In the genomic region with DNA sequence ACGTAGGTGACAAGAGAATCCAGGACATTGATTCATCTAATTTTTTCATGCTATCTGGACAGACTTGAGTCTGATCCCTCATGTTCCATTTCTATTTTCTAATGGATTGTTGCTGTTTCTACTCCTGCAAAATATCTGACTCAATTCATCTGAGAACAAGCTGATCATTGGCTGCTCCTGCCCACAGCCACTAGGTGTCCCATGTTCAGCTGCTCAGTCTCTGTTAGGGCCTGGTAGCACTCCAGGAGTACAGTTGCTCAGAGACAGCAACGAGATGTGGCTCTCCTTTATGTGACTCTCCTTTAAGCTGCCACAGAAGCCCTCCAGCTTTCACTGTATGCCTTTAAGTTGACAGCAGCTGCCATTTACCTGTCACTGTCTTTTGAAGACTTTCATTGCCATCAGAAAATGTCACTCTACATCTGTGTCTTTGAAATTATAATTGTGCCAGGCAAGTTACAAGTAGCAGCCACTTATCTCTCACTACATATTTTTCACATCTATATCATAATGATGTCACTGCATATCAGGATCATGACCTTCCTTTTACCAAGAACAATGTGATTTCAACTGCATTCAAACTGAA, we compare ENCODE assay signal across 10 cellular contexts.
DNase-seq lines count a peak whose midpoint lies in the region; ATAC-seq and TF ChIP-seq lines count a peak whose summit lies in the region.
"Had no signal": no experiment of that assay in that cellular context is flagged by ENCODE, and none has a peak within 500 bp of the region (broad histone marks: within the 10 kb centered on the region; RNA-seq: fewer than 3 reads in every experiment).

No MANE protein-coding gene starts in this region.

- peak overlapping the region; percentile 74; the same call in 1 of the 2 replicates for H2AFZ ChIP-seq in OCI-LY3 (ENCODE audit: low read depth, low read length)
- H2AFZ ChIP-seq in smooth muscle cell (ENCODE audit: low read depth) = no peak overlapping the region

- H3K4me2 ChIP-seq in OCI-LY3 (ENCODE audit: low read length) (no peak overlapping the region), smooth muscle cell (no peak overlapping the region)

- no peaks in the 10 kb centered on the region for H3K9me3 ChIP-seq in OCI-LY3 (ENCODE audit: insufficient read depth, low read length)
- no peaks in the 10 kb centered on the region for H3K9me3 ChIP-seq in smooth muscle cell (replicated peaks; ENCODE audit: low read depth)

- H3K27ac ChIP-seq in OCI-LY3 (ENCODE audit: low read length) = no peak overlapping the region
- H3K27ac ChIP-seq in smooth muscle cell (ENCODE audit: low read depth) = no peak overlapping the region

- no peaks in the 10 kb centered on the region for H3F3A ChIP-seq in smooth muscle cell (ENCODE audit: low read depth)

- H3K4me1 ChIP-seq in OCI-LY3 (ENCODE audit: low read length) (0 out of 2 replicates have a peak, but pooled peaks cover 4% of the 10 kb centered on the region), smooth muscle cell (ENCODE audit: low read depth) (peaks cover 6% of the 10 kb centered on the region)

- TF ChIP-seq CTCF in OCI-LY3 (IDR thresholded peaks at IDR 0.05; ENCODE audit: low read depth, low read length) (peak; percentile 65), epithelial cell of esophagus (IDR thresholded peaks at IDR 0.05; ENCODE audit: insufficient read depth, low read depth, low read length, missing control alignments) (peak; percentile 76), smooth muscle cell (IDR thresholded peaks at IDR 0.05; ENCODE audit: borderline replicate concordance, insufficient read depth, poor library complexity, severe bottlenecking) (peak; percentile 39)

- DNase-seq in NCI-H748 (lab: John Stamatoyannopoulos, UW; ENCODE audit: unreplicated experiment) (peak; percentile 28), NCI-H748 treated with DMSO at 0.1 percent for 48 hours (lab: John Stamatoyannopoulos, UW) (no peak), epithelial cell of esophagus (ENCODE audit: low read depth) (peak; percentile 54), smooth muscle cell (lab: John Stamatoyannopoulos, UW; ENCODE audit: unreplicated experiment) (no peak)
- DNase-seq: activated CD4-positive, alpha-beta T cell treated with anti-CD3 and anti-CD28 coated beads, Interleukin-2, amount 10 ng/mL, durations not matched to agents 24 days and 14 days; naive B cell had no signal

- H3K36me3 ChIP-seq in OCI-LY3 (replicated peaks; ENCODE audit: low read depth, low read length) = no peaks in the 10 kb centered on the region
- H3K36me3 ChIP-seq in smooth muscle cell (ENCODE audit: low read depth) = no peaks in the 10 kb centered on the region

- H4K20me1 ChIP-seq in OCI-LY3 (ENCODE audit: insufficient read depth, low read length) = no peaks in the 10 kb centered on the region
- H4K20me1 ChIP-seq in smooth muscle cell (ENCODE audit: low read depth) = no peaks in the 10 kb centered on the region

- H3K9ac ChIP-seq in OCI-LY3 (ENCODE audit: low read length) = no peak overlapping the region
- no peak overlapping the region for H3K9ac ChIP-seq in smooth muscle cell (ENCODE audit: low read depth)

- no peak for ATAC-seq in HG03175 (IDR thresholded peaks at IDR 0.05; ENCODE audit: unreplicated experiment)
- ATAC-seq in GM19023 (IDR thresholded peaks at IDR 0.05; ENCODE audit: unreplicated experiment) = no peak
- no peak for ATAC-seq in HG02798 (IDR thresholded peaks at IDR 0.05; ENCODE audit: poor library complexity, unreplicated experiment)

- H3K4me3 ChIP-seq in OCI-LY3 (ENCODE audit: low read length) (no peak overlapping the region), epithelial cell of esophagus (ENCODE audit: low read length) (no peak overlapping the region), smooth muscle cell (no peak overlapping the region)

- H3K79me2 ChIP-seq in OCI-LY3 (ENCODE audit: low read length) (no peaks in the 10 kb centered on the region), smooth muscle cell (ENCODE audit: low read depth) (no peaks in the 10 kb centered on the region)

- 53% methylated on average over 2 of the region's 2 CpGs for WGBS in smooth muscle cell (ENCODE audit: low lambda C conversion rate)

- no peaks in the 10 kb centered on the region for H3K27me3 ChIP-seq in OCI-LY3 (ENCODE audit: low read depth, low read length)
- H3K27me3 ChIP-seq in smooth muscle cell (ENCODE audit: low read depth) = no peaks in the 10 kb centered on the region

Comparison
In these comparisons a context has a peak if more than half of its experiments do, and no peak if none do; other contexts are left out.
1. DNase-seq: peak in NCI-H748 (single experiment) and epithelial cell of esophagus (single experiment); none in NCI-H748 treated with DMSO at 0.1 percent for 48 hours (single experiment) and smooth muscle cell (single experiment).
2. Peak in every context shown above with its lines, with median percentiles within 50 percentile points of each other: CTCF ChIP-seq.